1 cellular context compared by ENCODE assay signal in the genomic region with DNA sequence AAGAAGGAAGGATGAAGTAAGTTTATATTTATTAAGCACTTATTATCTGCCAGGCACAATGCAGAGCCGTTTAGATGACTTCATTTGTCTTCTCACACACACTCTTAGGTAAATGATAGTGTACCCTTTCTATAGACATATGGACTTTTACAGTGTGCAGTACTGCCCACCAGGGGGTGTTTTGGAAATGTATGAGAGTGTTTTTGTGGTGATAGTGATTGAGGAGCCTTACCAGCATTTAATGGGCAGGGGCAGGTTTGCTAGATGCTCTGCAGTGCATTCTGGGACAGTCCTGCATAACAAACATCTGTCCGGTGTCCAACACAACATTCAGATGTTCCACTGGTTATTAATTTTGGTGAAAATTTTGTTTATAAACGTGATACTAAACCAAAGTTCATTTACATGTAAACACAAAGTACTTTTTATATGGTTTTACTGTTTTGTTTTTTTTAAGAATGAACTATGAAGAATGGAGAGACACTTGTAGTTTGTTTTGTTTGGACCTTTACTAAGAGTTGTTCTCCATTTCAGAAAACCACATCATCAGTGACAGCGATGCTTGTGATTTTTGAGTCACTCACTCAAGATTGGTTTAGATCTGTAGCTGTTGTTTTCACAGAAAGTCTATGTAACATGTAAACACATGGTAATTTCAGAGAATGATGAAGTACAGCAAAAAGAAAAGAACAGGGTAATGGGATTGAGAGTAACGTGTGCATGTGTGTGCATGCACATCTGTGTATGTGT.
TF ChIP-seq lines count a peak whose summit lies in the region.

No MANE protein-coding gene starts in this region.

TF ChIP-seq in endothelial cell of umbilical vein, 7 proteins besides CTCF, POLR2A, EP300 and RAD21 (continued from another document):
- no peak for TF ChIP-seq GATA2 (IDR thresholded peaks at IDR 0.05; ENCODE audit: insufficient read depth, insufficient read length, low read depth, low read length)
- no peak for TF ChIP-seq MYC (IDR thresholded peaks at IDR 0.05; ENCODE audit: low read depth, low read length)
- no peak for TF ChIP-seq FOS (IDR thresholded peaks at IDR 0.05; ENCODE audit: borderline replicate concordance, insufficient read depth, low read length)
- no peak for TF ChIP-seq JUN (IDR thresholded peaks at IDR 0.05; ENCODE audit: borderline replicate concordance, insufficient read depth, insufficient read length, low read depth)
- TF ChIP-seq EZH2 (IDR thresholded peaks at IDR 0.05; ENCODE audit: borderline replicate concordance, low read depth, low read length, severe bottlenecking), result no peak
- TF ChIP-seq, protein P1, sequence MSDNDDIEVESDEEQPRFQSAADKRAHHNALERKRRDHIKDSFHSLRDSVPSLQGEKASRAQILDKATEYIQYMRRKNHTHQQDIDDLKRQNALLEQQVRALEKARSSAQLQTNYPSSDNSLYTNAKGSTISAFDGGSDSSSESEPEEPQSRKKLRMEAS (IDR thresholded peaks at IDR 0.05; ENCODE audit: insufficient read depth, insufficient read length), result no peak
